In the genomic region with DNA sequence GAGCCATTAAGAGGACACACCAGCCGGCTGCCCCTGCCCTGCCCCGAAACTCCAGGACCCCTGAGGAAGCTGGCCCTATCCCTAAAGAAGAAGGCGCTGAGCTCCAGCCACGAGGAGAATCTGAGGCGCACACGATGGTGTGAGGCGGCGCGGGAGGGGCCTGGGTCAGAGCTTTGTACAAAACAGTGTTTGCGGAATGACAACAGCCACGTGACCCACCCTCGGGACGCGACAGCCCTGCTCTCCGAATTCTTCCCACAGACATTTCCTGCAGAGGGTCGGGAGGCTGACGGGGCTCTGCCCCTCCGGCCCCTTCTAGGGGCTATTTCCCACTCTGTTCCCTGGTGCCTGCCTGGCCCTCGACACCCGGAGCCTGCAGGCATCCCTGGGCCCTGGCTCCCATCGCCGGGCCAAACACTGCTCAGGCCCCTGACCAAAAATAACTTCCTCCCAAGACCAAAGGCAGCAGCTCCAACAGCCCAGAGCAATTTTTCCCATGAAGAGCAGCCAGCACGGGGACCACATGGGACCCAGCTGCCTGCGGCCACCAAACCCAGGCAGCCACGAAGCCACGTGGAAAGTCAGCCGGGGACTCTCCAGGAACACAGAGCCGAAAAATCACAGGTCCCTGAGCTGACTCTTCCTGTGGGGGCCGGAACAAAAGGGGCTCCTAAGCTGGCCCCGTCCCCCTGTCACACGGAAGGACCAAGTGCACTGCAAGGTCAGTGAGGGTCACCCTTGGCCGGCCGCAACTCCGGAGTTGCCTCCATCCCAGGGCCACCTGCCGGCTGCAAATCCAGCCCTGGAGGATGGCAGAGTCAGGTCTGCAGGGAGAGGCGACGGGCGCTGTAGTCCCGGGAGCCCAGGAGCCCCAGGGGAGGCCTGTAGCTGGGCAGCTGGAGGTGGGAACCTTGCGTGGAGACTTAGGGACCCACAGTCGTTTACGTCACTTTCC, we compare ENCODE assay signal across 22 cellular contexts. TPM values are rescaled to one million over a fixed set of nuclear protein-coding genes. Genes with fewer than 3 reads are reported as not detected.
DNase-seq lines count a peak whose midpoint lies in the region; ATAC-seq and TF ChIP-seq lines count a peak whose summit lies in the region.
"Had no signal": no experiment of that assay in that cellular context is flagged by ENCODE, and none has a peak within 500 bp of the region (broad histone marks: within the 10 kb centered on the region; RNA-seq: fewer than 3 reads in every experiment).

No MANE protein-coding gene starts in this region.

- H3K4me1 ChIP-seq in right atrium auricular region (peaks cover 0 to 22% of the 10 kb centered on the region in 2 donors), osteoblast (ENCODE audit: insufficient read depth, low read length) (no peaks in the 10 kb centered on the region), aorta (ENCODE audit: control insufficient read depth in 1 of 2, insufficient read depth in 2 of 2, low read length in 2 of 2) (no peaks in the 10 kb centered on the region), adrenal gland (replicated peaks in 1 of 2) (no peaks in the 10 kb centered on the region)

- H3K9me3 ChIP-seq in right atrium auricular region = no peaks in the 10 kb centered on the region
- no peaks in the 10 kb centered on the region for H3K9me3 ChIP-seq in osteoblast (ENCODE audit: low read depth, low read length)
- no peaks in the 10 kb centered on the region for H3K9me3 ChIP-seq in aorta (ENCODE audit: control insufficient read depth, low read length)
- no peaks in the 10 kb centered on the region for H3K9me3 ChIP-seq in adrenal gland (replicated peaks in 1 of 3)

- TF ChIP-seq POLR2A in adrenal gland (IDR thresholded peaks at IDR 0.05) = no peak

- H3K27ac ChIP-seq in coronary artery (peak overlapping the region in 1 of 2 donors; percentile 49), right atrium auricular region (peak overlapping the region; percentile 29 to 56), osteoblast (ENCODE audit: low read depth, low read length) (no peak overlapping the region), aorta (ENCODE audit: low read depth in 1 of 2, low read length in 2 of 2) (no peak overlapping the region), adrenal gland (no peak overlapping the region)
- H3K27ac ChIP-seq: KMS-11, VCaP had no signal

- H3K4me3 ChIP-seq in coronary artery = peak overlapping the region; percentile 48
- no peak overlapping the region for H3K4me3 ChIP-seq in right atrium auricular region
- H3K4me3 ChIP-seq in osteoblast (ENCODE audit: insufficient read depth, low read length) = no peak overlapping the region
- H3K4me3 ChIP-seq in aorta (ENCODE audit: low read length in 2 of 2) = no peak overlapping the region
- no peak overlapping the region for H3K4me3 ChIP-seq in adrenal gland

- no peak overlapping the region for H3K4me2 ChIP-seq in osteoblast (ENCODE audit: insufficient read depth, low read length)
- H3K4me2 ChIP-seq: KMS-11 had no signal

- ATAC-seq in aorta (ENCODE audit: low FRiP score) = peak; percentile 51
- ATAC-seq in HG03108 (IDR thresholded peaks at IDR 0.05; ENCODE audit: unreplicated experiment) = no peak
- ATAC-seq: CD8-positive, alpha-beta T cell had no signal

- no peaks in the 10 kb centered on the region for H3K27me3 ChIP-seq in right atrium auricular region
- peaks cover 15% of the 10 kb centered on the region for H3K27me3 ChIP-seq in osteoblast (ENCODE audit: insufficient read depth, low read length)
- no peaks in the 10 kb centered on the region for H3K27me3 ChIP-seq in aorta (ENCODE audit: control insufficient read depth in 1 of 2, insufficient read depth in 2 of 2, low read length in 1 of 2)
- H3K27me3 ChIP-seq in adrenal gland = no peaks in the 10 kb centered on the region

- DNase-seq in coronary artery (ENCODE audit: low spot score) (no peak), right atrium auricular region (ENCODE audit: low spot score) (no peak), osteoblast (ENCODE audit: insufficient read length, low spot score, missing footprints) (peak; percentile 86), aorta (peak in 1 of 2 donors; percentile 51), adrenal gland (no peak), T-helper 1 cell (no peak)
- DNase-seq: activated CD4-positive, alpha-beta T cell treated with anti-CD3 and anti-CD28 coated beads, Interleukin-2, amount 50 U/mL, for 4 hours; activated CD8-positive, alpha-beta memory T cell treated with anti-CD3 and anti-CD28 coated beads, Interleukin-2, amount 50 U/mL, for 48 hours; CD8-positive, alpha-beta T cell; cortex of kidney; DMS53; head of caudate nucleus; immature natural killer cell; NCI-H1436 treated with DMSO at 0.1 percent for 48 hours; NCI-H510A treated with DMSO at 0.1 percent for 48 hours; nucleus accumbens; stimulated activated CD8-positive, alpha-beta memory T cell treated with anti-CD3 and anti-CD28 coated beads, Interleukin-4, amount 100 ng/mL, for 48 hours had no signal

- 9 to 17% methylated on average over 41 to 42 of the region's 42 CpGs for WGBS in aorta, 2 donors
- 62 to 72% (median 69%) methylated on average over 38 to 42 of the region's 42 CpGs for WGBS in adrenal gland, 4 donors

- intact Hi-C loops in aorta (cut with DNase I) = no loop called here
- intact Hi-C loops in adrenal gland (cut with DNase I) = loop anchor here in 1 of 2 donors (5.0 kb wide), 1 partner anchor 258 kb away; no protein-coding TSS in a partner anchor

- H3K36me3 ChIP-seq in right atrium auricular region (no peaks in the 10 kb centered on the region), osteoblast (ENCODE audit: insufficient read depth, low read length) (no peaks in the 10 kb centered on the region), aorta (ENCODE audit: control insufficient read depth in 1 of 2, insufficient read depth in 2 of 2, low read length in 1 of 2) (no peaks in the 10 kb centered on the region), adrenal gland (replicated peaks in 1 of 2) (no peaks in the 10 kb centered on the region)

- H3K79me2 ChIP-seq in osteoblast (ENCODE audit: insufficient read depth, low read length) = no peaks in the 10 kb centered on the region

- H4K20me1 ChIP-seq in osteoblast (ENCODE audit: insufficient read depth, low read length) = no peaks in the 10 kb centered on the region

- TF ChIP-seq CTCF in coronary artery (IDR thresholded peaks at IDR 0.05) = no peak
- TF ChIP-seq CTCF in right atrium auricular region (IDR thresholded peaks at IDR 0.05) = no peak
- TF ChIP-seq CTCF in osteoblast (IDR thresholded peaks at IDR 0.05; ENCODE audit: extremely low read depth, low read depth, low read length) = no peak
- TF ChIP-seq CTCF in adrenal gland (IDR thresholded peaks at IDR 0.05) = no peak

- H2AFZ ChIP-seq in osteoblast (ENCODE audit: low read length) = no peak overlapping the region

RNA-seq across cellular contexts. Expression of gene PAPOLB, which starts 42.1 kb away (rescaled TPM):
- total RNA-seq in right atrium auricular region = under 1 TPM; 0.11 to 0.28 TPM
- total RNA-seq in osteoblast = under 0.01 and 0.36 TPM in 2 replicates
- total RNA-seq in aorta = under 1 TPM; 0.26 to 0.54 TPM
- under 1 TPM in 1 of 2 donors, not detected in 1; 0.25 TPM for polyA plus RNA-seq in aorta
- total RNA-seq in adrenal gland = not detected
- polyA plus RNA-seq in adrenal gland = under 1 TPM in 2 of 3 donors, not detected in 1; 0.04 to 0.08 TPM
- total RNA-seq: CD8-positive, alpha-beta T cell; renal cortical epithelial cell; T-helper 2 cell treated with Interferon-gamma antibody and Interleukin-4, amounts not matched to agents 100 ng/mL and 5 ng/mL, for 36 hours had no signal

RNA-seq across cellular contexts. Expression of gene AP5Z1, which starts 44.3 kb away (rescaled TPM):
- total RNA-seq in right atrium auricular region = 1 to 10 TPM; 7.5 to 9.2 TPM
- 63.9 and 73.1 TPM in 2 replicates for total RNA-seq in osteoblast
- total RNA-seq in aorta = 10 to 100 TPM; 30.7 to 45.3 TPM
- 10 to 100 TPM; 12.5 to 99.9 TPM for polyA plus RNA-seq in aorta
- 10 to 100 TPM; 35.2 to 68.4 (median 49.5) TPM for total RNA-seq in adrenal gland
- 100 to 1,000 TPM in 2 of 3 donors, 1 to 10 TPM in 1; 8.4 to 188 (median 112) TPM for polyA plus RNA-seq in adrenal gland

Comparison
In these comparisons a context has a peak if more than half of its experiments do, and no peak if none do; other contexts are left out.
1. H3K27ac ChIP-seq: peak in right atrium auricular region (2 of 2); none in osteoblast (single experiment), aorta (0 of 2) and adrenal gland (0 of 5).